ENCODE assay signal across 16 cellular contexts in genomic region chr4:183355405-183355804, GRCh38. TPM values are rescaled to one million over a fixed set of nuclear protein-coding genes. Genes with fewer than 3 reads are reported as not detected.
DNase-seq lines count a peak whose midpoint lies in the region; ATAC-seq, FAIRE-seq and TF ChIP-seq lines count a peak whose summit lies in the region.
"Had no signal": no experiment of that assay in that cellular context is flagged by ENCODE, and none has a peak within 500 bp of the region (broad histone marks: within the 10 kb centered on the region; RNA-seq: fewer than 3 reads in every experiment).

No MANE protein-coding gene starts in this region.

- peaks cover 39% of the 10 kb centered on the region for H3K4me1 Mint-ChIP-seq in MCF 10A (ENCODE audit: insufficient read depth, unreplicated experiment)
- H3K4me1 Mint-ChIP-seq in astrocyte (ENCODE audit: low read depth, unreplicated experiment) = peaks cover 11% of the 10 kb centered on the region
- H3K4me1 Mint-ChIP-seq: activated naive CD8-positive, alpha-beta T cell treated with anti-CD3 and anti-CD28 coated beads, Interleukin-2, amount 10 ng/mL, durations not matched to agents 7 days and 5 days had no signal

- ATAC-seq in HG03108 (IDR thresholded peaks at IDR 0.05; ENCODE audit: unreplicated experiment) (no peak), GM18502 (IDR thresholded peaks at IDR 0.05; ENCODE audit: poor library complexity, unreplicated experiment) (no peak), GM18909 (IDR thresholded peaks at IDR 0.05; ENCODE audit: poor library complexity, unreplicated experiment) (no peak)

- TF ChIP-seq CTCF in MCF 10A (IDR thresholded peaks at IDR 0.05; ENCODE audit: unreplicated experiment) = no peak
- no peak for TF ChIP-seq CTCF in breast epithelium (IDR thresholded peaks at IDR 0.05)
- TF ChIP-seq CTCF in astrocyte (IDR thresholded peaks at IDR 0.05; ENCODE audit: insufficient read depth, low read depth, low read length) = no peak

- H3K36me3 ChIP-seq in breast epithelium (no peaks in the 10 kb centered on the region), astrocyte (ENCODE audit: insufficient read depth, low read length) (no peaks in the 10 kb centered on the region)
- H3K36me3 ChIP-seq: upper lobe of left lung had no signal

- H3K27ac ChIP-seq in breast epithelium (no peak overlapping the region), astrocyte (ENCODE audit: low read depth, low read length) (peak overlapping the region; percentile 50)
- H3K27ac ChIP-seq: upper lobe of left lung had no signal

- peak overlapping the region; percentile 1 for H3K9ac ChIP-seq in astrocyte (ENCODE audit: low read length)

- CTCF ChIA-PET in MCF 10A (lab: Yijun Ruan, JAX) = interaction anchor here (0.7 to 1.6 kb wide), 4 partner anchors 15 to 417 kb away, joined by 3 to 5 read pairs (median 4); no protein-coding TSS in a partner anchor

- H3K27me3 Mint-ChIP-seq in MCF 10A (ENCODE audit: insufficient read depth, unreplicated experiment) (no peaks in the 10 kb centered on the region), astrocyte (ENCODE audit: low read depth, unreplicated experiment) (no peaks in the 10 kb centered on the region)

- H3K4me2 ChIP-seq in astrocyte (ENCODE audit: low read length) = peak overlapping the region; percentile 60

- H3K36me3 Mint-ChIP-seq in MCF 10A (ENCODE audit: insufficient read depth, unreplicated experiment) (peaks cover 7% of the 10 kb centered on the region), astrocyte (ENCODE audit: low read depth, unreplicated experiment) (peaks cover 4% of the 10 kb centered on the region)
- H3K36me3 Mint-ChIP-seq: activated naive CD8-positive, alpha-beta T cell treated with anti-CD3 and anti-CD28 coated beads, Interleukin-2, amount 10 ng/mL, durations not matched to agents 7 days and 5 days had no signal

- no peaks in the 10 kb centered on the region for H3K79me2 ChIP-seq in astrocyte (ENCODE audit: insufficient read depth, low read length)

- no TSS peak for BruUV-seq in MCF 10A (replicated peaks; lab: Mats Ljungman, UMichigan)

- FAIRE-seq in astrocyte (lab: Jason Lieb, UNC) = peak; percentile 85

- H3K9me3 ChIP-seq in breast epithelium (no peaks in the 10 kb centered on the region), astrocyte (ENCODE audit: insufficient read depth, low read depth, low read length) (no peaks in the 10 kb centered on the region)
- H3K9me3 ChIP-seq: upper lobe of left lung had no signal

- no peaks in the 10 kb centered on the region for H4K20me1 ChIP-seq in astrocyte (ENCODE audit: insufficient read depth, low read length)

- no peaks in the 10 kb centered on the region for H3K4me1 ChIP-seq in breast epithelium
- H3K4me1 ChIP-seq in astrocyte (ENCODE audit: insufficient read depth, low read length) = peaks cover 25% of the 10 kb centered on the region
- H3K4me1 ChIP-seq: upper lobe of left lung had no signal

- POLR2A ChIA-PET in MCF 10A (lab: Yijun Ruan, JAX) = interaction anchor here (0.6 to 1.6 kb wide), 7 partner anchors 20 to 432 kb away, joined by 3 to 12 read pairs (median 4); partner anchors contain the start of gene CDKN2AIP

- H2AFZ ChIP-seq in astrocyte (ENCODE audit: low read depth, low read length) = no peak overlapping the region

- H3K4me3 Mint-ChIP-seq in MCF 10A (ENCODE audit: unreplicated experiment) (no peak overlapping the region), astrocyte (ENCODE audit: unreplicated experiment) (no peak overlapping the region)
- H3K4me3 Mint-ChIP-seq: activated naive CD8-positive, alpha-beta T cell treated with anti-CD3 and anti-CD28 coated beads, Interleukin-2, amount 10 ng/mL, durations not matched to agents 7 days and 5 days had no signal

- H3K27ac Mint-ChIP-seq in MCF 10A (ENCODE audit: low read depth, unreplicated experiment) (peak overlapping the region; percentile 16), astrocyte (ENCODE audit: unreplicated experiment) (no peak overlapping the region)
- H3K27ac Mint-ChIP-seq: activated naive CD8-positive, alpha-beta T cell treated with anti-CD3 and anti-CD28 coated beads, Interleukin-2, amount 10 ng/mL, durations not matched to agents 7 days and 5 days had no signal

- H3K9me3 Mint-ChIP-seq in MCF 10A (ENCODE audit: unreplicated experiment) = no peaks in the 10 kb centered on the region
- H3K9me3 Mint-ChIP-seq in astrocyte (ENCODE audit: unreplicated experiment) = peaks cover 9% of the 10 kb centered on the region
- H3K9me3 Mint-ChIP-seq: activated naive CD8-positive, alpha-beta T cell treated with anti-CD3 and anti-CD28 coated beads, Interleukin-2, amount 10 ng/mL, durations not matched to agents 7 days and 5 days had no signal

- H3K27me3 ChIP-seq in breast epithelium (no peaks in the 10 kb centered on the region), astrocyte (ENCODE audit: insufficient read depth, low read length) (no peaks in the 10 kb centered on the region)
- H3K27me3 ChIP-seq: upper lobe of left lung had no signal

- TF ChIP-seq POLR2A in breast epithelium (IDR thresholded peaks at IDR 0.05) = no peak

- DNase-seq in MCF 10A (ENCODE audit: unreplicated experiment) (peak; percentile 55), breast epithelium (ENCODE audit: low spot score in 2 of 2) (no peak), astrocyte (ENCODE audit: low read depth) (peak; percentile 93), glomerular visceral epithelial cell (ENCODE audit: extremely low spot score) (peak; percentile 51), NCI-H2107 (lab: John Stamatoyannopoulos, UW) (no peak)
- DNase-seq: activated CD4-positive, CD25-positive, alpha-beta regulatory T cell; activated CD8-positive, alpha-beta memory T cell treated with anti-CD3 and anti-CD28 coated beads, Interleukin-2, amount 50 U/mL, for 48 hours; activated naive CD8-positive, alpha-beta T cell treated with anti-CD3 and anti-CD28 coated beads, Interleukin-2, amount 10 ng/mL, durations not matched to agents 7 days and 5 days; glutamatergic neuron; NCI-H82; stimulated activated CD8-positive, alpha-beta memory T cell treated with anti-CD3 and anti-CD28 coated beads, Interleukin-4, amount 100 ng/mL, for 48 hours; upper lobe of left lung had no signal

- intact Hi-C loops in MCF 10A (cut with micrococcal nuclease) = no loop called here
- intact Hi-C loops in breast epithelium (cut with DNase I; ENCODE audit: low total_unique reads) = no loop called here

- H3K4me3 ChIP-seq in breast epithelium = no peak overlapping the region
- no peak overlapping the region for H3K4me3 ChIP-seq in astrocyte (ENCODE audit: insufficient read depth, low read depth, low read length)
- H3K4me3 ChIP-seq: upper lobe of left lung had no signal

RNA-seq across cellular contexts. Expression of gene CLDN24, which starts 33.2 kb away (rescaled TPM):
- total RNA-seq in MCF 10A (2022) (not detected in 2 replicates), breast epithelium (not detected), astrocyte (not detected in 2 replicates)
- total RNA-seq: activated naive CD8-positive, alpha-beta T cell treated with anti-CD3 and anti-CD28 coated beads, Interleukin-2, amount 10 ng/mL, durations not matched to agents 7 days and 5 days; dermis microvascular lymphatic vessel endothelial cell; upper lobe of left lung had no signal

RNA-seq across cellular contexts. Expression of gene CLDN22, which starts 35.3 kb away (rescaled TPM):
- total RNA-seq in MCF 10A (2022) (not detected in 2 replicates), breast epithelium (not detected), astrocyte (not detected in 2 replicates)
- total RNA-seq: activated naive CD8-positive, alpha-beta T cell treated with anti-CD3 and anti-CD28 coated beads, Interleukin-2, amount 10 ng/mL, durations not matched to agents 7 days and 5 days; dermis microvascular lymphatic vessel endothelial cell had no signal

Comparison
In these comparisons a context has a peak if more than half of its experiments do, and no peak if none do; other contexts are left out.
1. DNase-seq: peak in MCF 10A (single experiment), astrocyte (single experiment) and glomerular visceral epithelial cell (single experiment); none in breast epithelium (0 of 2) and NCI-H2107 (single experiment).